8 cellular contexts compared by ENCODE assay signal in genomic region chr5:44808435-44809214, GRCh38. TPM values are rescaled to one million over a fixed set of nuclear protein-coding genes. Genes with fewer than 3 reads are reported as not detected.
DNase-seq lines count a peak whose midpoint lies in the region; ATAC-seq, FAIRE-seq and TF ChIP-seq lines count a peak whose summit lies in the region.

TSS of gene MRPS30 (plus strand) at chr5:44808947. CDS start at chr5:44808963, 16 bp downstream.

- peak within 1 kb of the TSS; percentile 93 for H3K9ac ChIP-seq in keratinocyte (ENCODE audit: control insufficient read depth, extremely low read depth, insufficient read depth, low read length)

- H2AFZ ChIP-seq in keratinocyte (ENCODE audit: control insufficient read depth, low read length): peak within 1 kb of the TSS; percentile 98

- H3K27me3 ChIP-seq in keratinocyte (ENCODE audit: control insufficient read depth, extremely low read depth, insufficient read depth, low read length): no peaks in the 10 kb centered on the region

- TF ChIP-seq CTCF in AG10803 (conservative IDR thresholded peaks at IDR 0.05; ENCODE audit: low read length) (peak; percentile 59), keratinocyte (optimal IDR thresholded peaks at IDR 0.05 in 1 of 3, IDR thresholded peaks at IDR 0.05 in 1 of 3, conservative IDR thresholded peaks at IDR 0.05 in 1 of 3; ENCODE audit: extremely low read depth in 1 of 3, insufficient read depth in 2 of 3, low read length in 3 of 3) (peak; percentile 38 to 74 (median 41))

- H3K4me3 ChIP-seq in AG10803 (ENCODE audit: low read length) (peak within 1 kb of the TSS; percentile 85), keratinocyte (ENCODE audit: control insufficient read depth in 2 of 3, extremely low read depth in 1 of 3, insufficient read depth in 2 of 3, low read depth in 1 of 3, low read length in 3 of 3) (peak within 1 kb of the TSS; percentile 67 to 95 (median 94))

- dilution Hi-C loops in keratinocyte (cut with MboI; ENCODE audit: extremely low pct_ligation_motif_present, low sequenced_read_pairs): no loop called here

- peak within 1 kb of the TSS; percentile 86 for H3K27ac ChIP-seq in keratinocyte (ENCODE audit: control insufficient read depth, insufficient read depth, low read length)

- peak within 1 kb of the TSS; percentile 87 for H3K4me2 ChIP-seq in keratinocyte (ENCODE audit: control insufficient read depth, extremely low read depth, insufficient read depth, low read depth, low read length)

- no peaks in the 10 kb centered on the region for H4K20me1 ChIP-seq in keratinocyte (ENCODE audit: control insufficient read depth, extremely low read depth, insufficient read depth, low read length)

- no peaks in the 10 kb centered on the region for H3K9me1 ChIP-seq in keratinocyte (ENCODE audit: control insufficient read depth, extremely low read depth, insufficient read depth, low read length)

- peak; percentile 97 for DNase-seq in AG10803 (ENCODE audit: low read depth)
- peak; percentile 100 for DNase-seq in NCI-H446 treated with DMSO at 0.1 percent for 48 hours (lab: John Stamatoyannopoulos, UW)
- peak; percentile 78 for DNase-seq in activated CD4-positive, CD25-positive, alpha-beta regulatory T cell treated with anti-CD3 and anti-CD28 coated beads, Interleukin-2, amount 50 U/mL, for 72 hours
- DNase-seq in cerebellum (ENCODE audit: low spot score): peak; percentile 92
- peak; percentile 93 for DNase-seq in keratinocyte (ENCODE audit: low read depth, low spot score)
- peak; percentile 91 for DNase-seq in stimulated activated CD4-positive, alpha-beta T cell treated with anti-CD3 and anti-CD28 coated beads, Interleukin-15, amount 100 ng/mL, for 24 hours

- H3K4me1 ChIP-seq in keratinocyte (ENCODE audit: control insufficient read depth, extremely low read depth, insufficient read depth, low read length): peaks cover 13% of the 10 kb centered on the region

- no peaks in the 10 kb centered on the region for H3K9me3 ChIP-seq in keratinocyte (ENCODE audit: control insufficient read depth, low read depth, low read length)

- ATAC-seq in GM19025 (IDR thresholded peaks at IDR 0.05; ENCODE audit: low read depth, unreplicated experiment) (peak; percentile 98), HG03354 (IDR thresholded peaks at IDR 0.05; ENCODE audit: poor library complexity, severe bottlenecking, unreplicated experiment) (peak; percentile 97)

- H3K36me3 ChIP-seq in keratinocyte (ENCODE audit: control insufficient read depth in 2 of 2, extremely low read depth in 1 of 2, insufficient read depth in 2 of 2, low read length in 2 of 2): peaks cover 2 to 4% of the 10 kb centered on the region in 2 experiments

- peaks cover 39% of the 10 kb centered on the region for H3K79me2 ChIP-seq in keratinocyte (ENCODE audit: control insufficient read depth, insufficient read depth, low read length)

- peak; percentile 98 for FAIRE-seq in keratinocyte (lab: Jason Lieb, UNC)

RNA-seq across cellular contexts. Expression of gene MRPS30, which starts in this region (rescaled TPM):
- 154 TPM for total RNA-seq in cerebellum
- polyA plus RNA-seq in keratinocyte: 31.5 to 62.1 TPM (median 34.6 TPM) in 3 replicates
- polyA plus RNA-seq in keratinocyte (2011; ENCODE audit: low read depth): 20.2 TPM
- polyA plus RNA-seq in keratinocyte (2011; cell fraction: cytosol; rRNA removed): 32.6 and 60.6 TPM in 2 replicates
- 33.1 and 33.9 TPM in 2 replicates for polyA plus RNA-seq in keratinocyte (2011; cell fraction: nucleus; rRNA removed)
- polyA plus RNA-seq in keratinocyte (2012; ENCODE audit: low replicate concordance): 31.2 and 32.5 TPM in 2 replicates
- 17.1 to 44.6 TPM (median 29.2 TPM) in 3 replicates for polyA minus RNA-seq in keratinocyte
- 81.5 TPM for polyA minus RNA-seq in keratinocyte (2011; cell fraction: cytosol; rRNA and poly(A)+ RNA removed)
- 43.5 and 46.8 TPM in 2 replicates for polyA minus RNA-seq in keratinocyte (2011; cell fraction: nucleus; rRNA and poly(A)+ RNA removed)

Comparison
In these comparisons a context has a peak if more than half of its experiments do, and no peak if none do; other contexts are left out.
1. Peak in every context shown above with its lines: DNase-seq, ATAC-seq, H3K4me3 ChIP-seq and H3K27ac ChIP-seq.